In genomic region chr9:127589955-127590370, GRCh38 we compare ENCODE assay signal across 8 cellular contexts. TPM values are rescaled to one million over a fixed set of nuclear protein-coding genes. Genes with fewer than 3 reads are reported as not detected.
A peak's percentile ranks its signal among the peaks of the same experiment; 100 is the strongest.
DNase-seq lines count a peak whose midpoint lies in the region; ATAC-seq, FAIRE-seq and TF ChIP-seq lines count a peak whose summit lies in the region.

No MANE protein-coding gene starts in this region.

- no peak overlapping the region for H3K4me3 ChIP-seq in gastroesophageal sphincter
- H3K4me3 ChIP-seq in pancreas, result no peak overlapping the region

- intact Hi-C loops in activated CD4-positive, alpha-beta memory T cell treated with anti-CD3 and anti-CD28 coated beads for 36 hours (cut with micrococcal nuclease), result loop anchor here (1.0 to 5.0 kb wide), 2 partner anchors 144 to 197 kb away; partner anchors contain the start of gene CDK9
- intact Hi-C loops in pancreas (cut with DNase I), result loop anchor here (2.0 to 10.0 kb wide), 8 partner anchors 83 to 335 kb away; no protein-coding TSS in a partner anchor
- intact Hi-C loops in activated T-helper 2 cell treated with anti-CD3 and anti-CD28 coated beads, Interferon-gamma antibody, Interleukin-2, Interleukin-4, amounts not matched to agents 10 μg/mL and 5 μg/mL and 100 μg/mL, durations not matched to agents 14 hours and 24 hours and 36 hours (cut with micrococcal nuclease), result loop anchor here (1.0 kb wide), 1 partner anchor 144 kb away; no protein-coding TSS in a partner anchor

- H3K4me1 Mint-ChIP-seq in activated CD4-positive, alpha-beta memory T cell treated with anti-CD3 and anti-CD28 coated beads for 36 hours (ENCODE audit: low read depth), result peaks cover 4% of the 10 kb centered on the region
- peaks cover 3% of the 10 kb centered on the region for H3K4me1 Mint-ChIP-seq in activated T-helper 2 cell treated with anti-CD3 and anti-CD28 coated beads, Interferon-gamma antibody, Interleukin-2, Interleukin-4, amounts not matched to agents 10 μg/mL and 5 μg/mL and 100 μg/mL, durations not matched to agents 14 hours and 24 hours and 36 hours (ENCODE audit: low read depth)

- CTCF ChIA-PET in activated CD4-positive, alpha-beta memory T cell treated with anti-CD3 and anti-CD28 coated beads for 36 hours (lab: Charles Lee), result interaction anchor here (0.6 to 6.9 kb wide), 15 partner anchors 11 to 352 kb away, joined by 3 to 86 read pairs (median 4); partner anchors contain the start of gene TOR2A

- H3K36me3 Mint-ChIP-seq in activated CD4-positive, alpha-beta memory T cell treated with anti-CD3 and anti-CD28 coated beads for 36 hours, result no peaks in the 10 kb centered on the region
- no peaks in the 10 kb centered on the region for H3K36me3 Mint-ChIP-seq in activated T-helper 2 cell treated with anti-CD3 and anti-CD28 coated beads, Interferon-gamma antibody, Interleukin-2, Interleukin-4, amounts not matched to agents 10 μg/mL and 5 μg/mL and 100 μg/mL, durations not matched to agents 14 hours and 24 hours and 36 hours (ENCODE audit: low read depth)

- POLR2A ChIA-PET in activated CD4-positive, alpha-beta memory T cell treated with anti-CD3 and anti-CD28 coated beads for 36 hours (lab: Charles Lee), result interaction anchor here (1.5 kb wide), 1 partner anchor 22 kb away, joined by 4 read pairs; the partner anchor contains the start of gene STXBP1

- TF ChIP-seq CTCF in gastroesophageal sphincter (IDR thresholded peaks at IDR 0.05) (peak in 3 of 4 experiments; percentile 93 to 95 (median 93)), pancreas (IDR thresholded peaks at IDR 0.05) (peak; percentile 77 to 95 (median 86))

- peak; percentile 78 for DNase-seq in Ammon's horn (ENCODE audit: low spot score)
- DNase-seq in GM18507 (ENCODE audit: extremely low spot score, insufficient read length, low read depth), result no peak
- peak; percentile 41 for DNase-seq in NCI-H345 treated with DMSO at 0.1 percent for 48 hours (lab: John Stamatoyannopoulos, UW; ENCODE audit: unreplicated experiment)
- DNase-seq in activated CD4-positive, alpha-beta memory T cell treated with anti-CD3 and anti-CD28 coated beads for 36 hours, result peak; percentile 46
- peak in 4 of 6 donors; percentile 58 to 80 (median 58) for DNase-seq in pancreas
- DNase-seq in activated T-helper 2 cell treated with anti-CD3 and anti-CD28 coated beads, Interferon-gamma antibody, Interleukin-2, Interleukin-4, amounts not matched to agents 10 μg/mL and 5 μg/mL and 100 μg/mL, durations not matched to agents 14 hours and 24 hours and 36 hours (ENCODE audit: low spot score), result no peak

- H3K4me3 Mint-ChIP-seq in activated CD4-positive, alpha-beta memory T cell treated with anti-CD3 and anti-CD28 coated beads for 36 hours, result no peak overlapping the region
- H3K4me3 Mint-ChIP-seq in activated T-helper 2 cell treated with anti-CD3 and anti-CD28 coated beads, Interferon-gamma antibody, Interleukin-2, Interleukin-4, amounts not matched to agents 10 μg/mL and 5 μg/mL and 100 μg/mL, durations not matched to agents 14 hours and 24 hours and 36 hours (ENCODE audit: low read depth), result no peak overlapping the region

- H3K36me3 ChIP-seq in gastroesophageal sphincter (no peaks in the 10 kb centered on the region), pancreas (no peaks in the 10 kb centered on the region)

- FAIRE-seq in GM18507 (lab: Jason Lieb, UNC) (peak; percentile 42), pancreas (lab: Jason Lieb, UNC) (no peak)

- TF ChIP-seq POLR2A in gastroesophageal sphincter (IDR thresholded peaks at IDR 0.05), result no peak

- H3K4me1 ChIP-seq in gastroesophageal sphincter (peaks cover 0 to 18% (median 0%) of the 10 kb centered on the region in 3 donors), pancreas (no peaks in the 10 kb centered on the region)

- no peaks in the 10 kb centered on the region for H3K27me3 ChIP-seq in gastroesophageal sphincter
- H3K27me3 ChIP-seq in pancreas, result no peaks in the 10 kb centered on the region

- TF ChIP-seq EP300 in gastroesophageal sphincter (IDR thresholded peaks at IDR 0.05), result no peak

- H3K9me3 Mint-ChIP-seq in activated CD4-positive, alpha-beta memory T cell treated with anti-CD3 and anti-CD28 coated beads for 36 hours, result no peaks in the 10 kb centered on the region
- no peaks in the 10 kb centered on the region for H3K9me3 Mint-ChIP-seq in activated T-helper 2 cell treated with anti-CD3 and anti-CD28 coated beads, Interferon-gamma antibody, Interleukin-2, Interleukin-4, amounts not matched to agents 10 μg/mL and 5 μg/mL and 100 μg/mL, durations not matched to agents 14 hours and 24 hours and 36 hours

- no peak overlapping the region for H3K27ac Mint-ChIP-seq in activated CD4-positive, alpha-beta memory T cell treated with anti-CD3 and anti-CD28 coated beads for 36 hours
- no peak overlapping the region for H3K27ac Mint-ChIP-seq in activated T-helper 2 cell treated with anti-CD3 and anti-CD28 coated beads, Interferon-gamma antibody, Interleukin-2, Interleukin-4, amounts not matched to agents 10 μg/mL and 5 μg/mL and 100 μg/mL, durations not matched to agents 14 hours and 24 hours and 36 hours

- WGBS in gastroesophageal sphincter (ENCODE audit: low coverage in 1 of 2), 2 donors, result 1 to 9% methylated on average over 8 of the region's 8 CpGs
- 4 to 8% methylated on average over 8 of the region's 8 CpGs for WGBS in pancreas, 2 donors

- ATAC-seq in gastroesophageal sphincter, result peak; percentile 81
- ATAC-seq in pancreas, result peak; percentile 79 to 87 (median 82)
- ATAC-seq in HG02973 (IDR thresholded peaks at IDR 0.05; ENCODE audit: unreplicated experiment), result no peak

- H3K27ac ChIP-seq in gastroesophageal sphincter, result no peak overlapping the region
- no peak overlapping the region for H3K27ac ChIP-seq in pancreas

- H3K27me3 Mint-ChIP-seq in activated CD4-positive, alpha-beta memory T cell treated with anti-CD3 and anti-CD28 coated beads for 36 hours, result peaks cover 6% of the 10 kb centered on the region
- peaks cover 13% of the 10 kb centered on the region for H3K27me3 Mint-ChIP-seq in activated T-helper 2 cell treated with anti-CD3 and anti-CD28 coated beads, Interferon-gamma antibody, Interleukin-2, Interleukin-4, amounts not matched to agents 10 μg/mL and 5 μg/mL and 100 μg/mL, durations not matched to agents 14 hours and 24 hours and 36 hours (ENCODE audit: low read depth)

- H3K9me3 ChIP-seq in gastroesophageal sphincter (no peaks in the 10 kb centered on the region), pancreas (no peaks in the 10 kb centered on the region)

RNA-seq across cellular contexts. Expression of gene STXBP1, which starts 22.1 kb away (rescaled TPM):
- 10 to 100 TPM; 27.3 to 27.8 TPM for total RNA-seq in activated CD4-positive, alpha-beta memory T cell treated with anti-CD3 and anti-CD28 coated beads for 36 hours
- total RNA-seq in gastroesophageal sphincter (10 to 100 TPM; 25.7 to 47.0 (median 33.1) TPM), pancreas (10 to 100 TPM; 14.3 to 33.0 (median 22.0) TPM)
- 10 to 100 TPM; 17.6 to 46.4 TPM for polyA plus RNA-seq in pancreas
- 44.5 and 48.9 TPM in 2 replicates for total RNA-seq in activated T-helper 2 cell treated with anti-CD3 and anti-CD28 coated beads, Interferon-gamma antibody, Interleukin-2, Interleukin-4, amounts not matched to agents 10 μg/mL and 5 μg/mL and 100 μg/mL, durations not matched to agents 14 hours and 24 hours and 36 hours

Comparison
In these comparisons a context has a peak if more than half of its experiments do, and no peak if none do; other contexts are left out.
1. DNase-seq: peak in Ammon's horn (single experiment), NCI-H345 treated with DMSO at 0.1 percent for 48 hours (single experiment), activated CD4-positive, alpha-beta memory T cell treated with anti-CD3 and anti-CD28 coated beads for 36 hours (single experiment) and pancreas (4 of 6); none in GM18507 (single experiment) and activated T-helper 2 cell treated with anti-CD3 and anti-CD28 coated beads, Interferon-gamma antibody, Interleukin-2, Interleukin-4, amounts not matched to agents 10 μg/mL and 5 μg/mL and 100 μg/mL, durations not matched to agents 14 hours and 24 hours and 36 hours (single experiment).